Comparison of ENCODE assay signal across 1 cellular context in genomic region chr1:33072707-33073106, GRCh38.
TF ChIP-seq lines count a peak whose summit lies in the region.

No MANE protein-coding gene starts in this region.

TF ChIP-seq in H1, 55 proteins besides CTCF, POLR2A, EP300 and RAD21:
- TF ChIP-seq BRCA1 (IDR thresholded peaks at IDR 0.05; ENCODE audit: low read depth, low read length) = no peak
- TF ChIP-seq CEBPB (IDR thresholded peaks at IDR 0.05; ENCODE audit: low read depth, low read length) = no peak
- TF ChIP-seq KDM1A (IDR thresholded peaks at IDR 0.05; ENCODE audit: borderline replicate concordance, low read length) = no peak
- no peak for TF ChIP-seq USF2 (IDR thresholded peaks at IDR 0.05; ENCODE audit: low read length)
- TF ChIP-seq JUND (IDR thresholded peaks at IDR 0.05; ENCODE audit: low read length) = no peak
- no peak for TF ChIP-seq NRF1 (IDR thresholded peaks at IDR 0.05; ENCODE audit: low read depth, low read length)
- TF ChIP-seq POLR2AphosphoS5 (IDR thresholded peaks at IDR 0.05; ENCODE audit: low read depth, low read length) = no peak
- no peak for TF ChIP-seq CBX5 (IDR thresholded peaks at IDR 0.05; ENCODE audit: low read depth, low read length)
- no peak for TF ChIP-seq POU5F1 (IDR thresholded peaks at IDR 0.05; ENCODE audit: low read depth, low read length)
- no peak for TF ChIP-seq BCL11A (IDR thresholded peaks at IDR 0.05; ENCODE audit: low read depth in 2 of 2, low read length in 2 of 2)
- no peak for TF ChIP-seq CHD7 (IDR thresholded peaks at IDR 0.05; ENCODE audit: insufficient replicate concordance, low read length)
- no peak for TF ChIP-seq ZNF274 (IDR thresholded peaks at IDR 0.05; ENCODE audit: borderline replicate concordance, extremely low read depth, low read length)
- no peak for TF ChIP-seq SP4 (IDR thresholded peaks at IDR 0.05; ENCODE audit: low read length)
- TF ChIP-seq SUZ12 (IDR thresholded peaks at IDR 0.05; ENCODE audit: low read length) = no peak
- no peak for TF ChIP-seq SP2 (IDR thresholded peaks at IDR 0.05; ENCODE audit: low read length)
- TF ChIP-seq TAF7 (optimal IDR thresholded peaks at IDR 0.05; ENCODE audit: borderline replicate concordance, low read depth, low read length) = no peak
- TF ChIP-seq MAX (IDR thresholded peaks at IDR 0.05) = no peak
- no peak for TF ChIP-seq CTBP2 (IDR thresholded peaks at IDR 0.05; ENCODE audit: borderline replicate concordance, insufficient read depth, insufficient read length, low read length)
- no peak for TF ChIP-seq SIN3A (conservative IDR thresholded peaks at IDR 0.05 in 1 of 2, IDR thresholded peaks at IDR 0.05 in 1 of 2; ENCODE audit: low read depth in 1 of 2, low read length in 2 of 2)
